In the genomic region with DNA sequence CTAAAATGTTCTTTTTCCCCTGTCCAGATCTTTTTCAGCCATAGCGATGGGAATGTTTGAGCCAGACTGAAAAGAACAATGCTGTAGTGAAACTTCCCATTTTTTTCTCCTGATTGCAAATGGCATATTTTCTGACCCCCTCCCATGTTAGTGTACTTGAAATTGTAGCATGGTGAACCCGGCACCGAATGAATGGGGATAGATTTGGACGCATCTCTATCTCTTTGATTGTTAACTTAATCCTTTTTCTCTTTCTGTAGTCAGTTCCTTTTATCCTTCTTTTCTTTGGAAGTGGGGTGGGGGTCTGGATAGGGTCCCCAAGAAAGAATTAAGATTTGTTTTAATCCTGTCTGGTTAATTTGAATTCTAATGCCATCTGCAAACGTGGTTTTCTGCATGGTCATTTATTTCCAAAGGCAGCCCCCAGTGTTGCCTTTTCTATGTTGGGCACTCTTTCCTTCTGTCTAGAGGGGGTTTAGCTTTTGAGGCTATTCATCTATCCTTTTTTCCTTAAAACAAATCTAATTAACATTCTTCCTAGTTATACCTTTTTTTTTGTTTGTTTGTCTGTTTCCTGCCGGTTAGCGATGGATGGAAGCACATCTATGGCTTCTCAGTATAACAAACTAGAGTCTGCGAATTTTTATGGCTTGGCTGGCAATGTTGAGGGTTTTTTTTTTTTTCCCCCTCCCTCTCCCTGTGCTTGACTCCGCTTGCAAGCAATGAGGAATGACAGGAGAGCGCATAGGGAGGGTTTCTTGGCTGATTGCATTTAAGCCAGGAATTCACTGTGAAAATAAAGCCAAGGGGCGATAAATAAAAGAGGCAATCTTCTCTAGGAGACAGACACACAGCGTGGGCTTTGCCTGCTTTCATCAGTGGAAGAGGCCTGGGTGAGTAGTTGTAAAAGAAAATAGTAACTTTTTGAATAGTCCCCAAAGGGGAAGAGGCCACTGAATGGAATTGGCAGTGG, we compare ENCODE assay signal across 8 cellular contexts. TPM values are rescaled to one million over a fixed set of nuclear protein-coding genes. Genes with fewer than 3 reads are reported as not detected.
A peak's percentile ranks its signal among the peaks of the same experiment; 100 is the strongest.
DNase-seq lines count a peak whose midpoint lies in the region; ATAC-seq and TF ChIP-seq lines count a peak whose summit lies in the region.

No MANE protein-coding gene starts in this region.

- H3K4ac ChIP-seq in IMR-90 (ENCODE audit: low read depth, low read length) = 0 out of 2 replicates have a peak overlapping the region, but pooled peaks have one; percentile 8

- no peak overlapping the region for H4K8ac ChIP-seq in IMR-90 (ENCODE audit: low read depth in 2 of 2, low read length in 2 of 2)

- H3K56ac ChIP-seq in IMR-90 (ENCODE audit: extremely low read depth, insufficient read depth, low read length) = peak overlapping the region; percentile 48

- H2BK5ac ChIP-seq in IMR-90 (ENCODE audit: low read depth, low read length, poor library complexity, severe bottlenecking) = peak overlapping the region; percentile 3

- H3K27ac ChIP-seq in IMR-90 (ENCODE audit: insufficient read depth, low read length) (peak overlapping the region; percentile 35; the same call in 1 of the 2 replicates), caudate nucleus (ENCODE audit: low read depth, low read length) (peak overlapping the region; percentile 78), mesodermal cell (ENCODE audit: low read depth, low read length, severe bottlenecking) (peak overlapping the region; percentile 33), uterus (peak overlapping the region; percentile 80 to 90)

- no peak overlapping the region for H2AK5ac ChIP-seq in IMR-90 (ENCODE audit: low read depth, low read length)

- peak overlapping the region; percentile 43 for H3K14ac ChIP-seq in IMR-90 (replicated peaks; ENCODE audit: low read depth, low read length)

- H2AK9ac ChIP-seq in IMR-90 (replicated peaks; ENCODE audit: low read depth, low read length, poor library complexity) = no peak overlapping the region

- DNase-seq in AG09309 (ENCODE audit: low read depth) (no peak), IMR-90 (peak; percentile 76), caudate nucleus (lab: John Stamatoyannopoulos, UW) (peak in 3 of 61 donors; percentile 13 to 22 (median 20)), uterus (peak in 1 of 2 donors; percentile 26), germinal center (ENCODE audit: low spot score) (no peak), NCI-H2196 (lab: John Stamatoyannopoulos, UW; ENCODE audit: unreplicated experiment) (no peak)

- peak overlapping the region; percentile 91 for H3K9ac ChIP-seq in IMR-90 (ENCODE audit: low read depth, low read length)

- TF ChIP-seq RAD21 in IMR-90 (IDR thresholded peaks at IDR 0.05; ENCODE audit: low read length) = no peak

- peaks cover under 1 to 39% of the 10 kb centered on the region in 2 experiments; a peak in 2 of 4 replicates for H3K79me1 ChIP-seq in IMR-90 (ENCODE audit: low read depth in 1 of 2, low read length in 2 of 2)

- dilution Hi-C loops in IMR-90 (cut with HindIII; ENCODE audit: low sequenced_read_pairs, unreplicated experiment) = no loop called here

- WGBS in IMR-90 (ENCODE audit: extremely low coverage in 2 of 2, insufficient read length in 1 of 2), 2 experiments = no CpG with 5 or more reads among the region's 12 CpGs
- WGBS in mesodermal cell (ENCODE audit: insufficient coverage in 2 of 2), 2 experiments = 10 to 18% methylated on average over 2 to 3 of the region's 12 CpGs

- TSS peak; percentile 46 for BruUV-seq in IMR-90 (replicated peaks; lab: Mats Ljungman, UMichigan)

- CTCF ChIA-PET in IMR-90 (lab: Yijun Ruan, JAX) = interaction anchor here (0.5 kb wide), 1 partner anchor 791 kb away, joined by 4 read pairs; no protein-coding TSS in a partner anchor

- H4K5ac ChIP-seq in IMR-90 (ENCODE audit: low read depth, low read length) = no peak overlapping the region

- no peak overlapping the region for H2AFZ ChIP-seq in IMR-90 (replicated peaks; ENCODE audit: low read length, poor library complexity)

- no peak overlapping the region for H4K91ac ChIP-seq in IMR-90 (ENCODE audit: insufficient read depth, low read depth, low read length)

- intact Hi-C loops in IMR-90 (cut with micrococcal nuclease) (loop anchor here (1.0 to 10.0 kb wide), 9 partner anchors 73 to 808 kb away; no protein-coding TSS in a partner anchor), uterus (cut with DNase I; ENCODE audit: low total_unique reads) (no loop called here)

- H3K4me2 ChIP-seq in IMR-90 (ENCODE audit: low read depth, low read length) = peak overlapping the region; percentile 84

- no peaks in the 10 kb centered on the region for H3K9me3 ChIP-seq in IMR-90 (ENCODE audit: control insufficient read depth, insufficient read depth, low read length)
- no peaks in the 10 kb centered on the region for H3K9me3 ChIP-seq in mesodermal cell (ENCODE audit: control insufficient read depth, low read length)
- H3K9me3 ChIP-seq in uterus = no peaks in the 10 kb centered on the region

- H3K27me3 ChIP-seq in IMR-90 (ENCODE audit: control insufficient read depth, insufficient read depth, low read length) (no peaks in the 10 kb centered on the region), uterus (no peaks in the 10 kb centered on the region)

- peaks cover 3% of the 10 kb centered on the region; the same call in 1 of the 2 replicates for H3K9me1 ChIP-seq in IMR-90 (ENCODE audit: insufficient read depth, low read length)

- TF ChIP-seq CTCF in AG09309 (IDR thresholded peaks at IDR 0.05; ENCODE audit: control insufficient read depth, insufficient read depth, low read depth, low read length, missing control alignments) (no peak), IMR-90 (conservative IDR thresholded peaks at IDR 0.05; ENCODE audit: low read depth, low read length) (no peak), uterus (IDR thresholded peaks at IDR 0.05) (no peak)

- TF ChIP-seq POLR2A in IMR-90 (IDR thresholded peaks at IDR 0.05; ENCODE audit: low read depth, low read length) (no peak; the same call in 1 of the 2 replicates), uterus (IDR thresholded peaks at IDR 0.05) (no peak)

- in situ Hi-C loops in IMR-90 (cut with MboI; ENCODE audit: low sequenced_read_pairs) = loop anchor here (25.0 kb wide), 1 partner anchor 478 kb away; no protein-coding TSS in a partner anchor

- peaks cover 2% of the 10 kb centered on the region; the same call in 1 of the 2 replicates for H3K36me3 ChIP-seq in IMR-90 (ENCODE audit: control insufficient read depth, insufficient read depth, low read length)
- peaks cover 17% of the 10 kb centered on the region for H3K36me3 ChIP-seq in mesodermal cell (ENCODE audit: control insufficient read depth, insufficient read depth, low read length)
- no peaks in the 10 kb centered on the region for H3K36me3 ChIP-seq in uterus

- H3K4me1 ChIP-seq in IMR-90 (ENCODE audit: control insufficient read depth, insufficient read depth, low read length) = peaks cover 3% of the 10 kb centered on the region
- peaks cover 9% of the 10 kb centered on the region for H3K4me1 ChIP-seq in mesodermal cell (ENCODE audit: control insufficient read depth, insufficient read depth, low read length, poor library complexity, severe bottlenecking)
- peaks cover 0 to 10% of the 10 kb centered on the region in 2 donors for H3K4me1 ChIP-seq in uterus

- 0 out of 2 replicates have a peak overlapping the region, but pooled peaks have one; percentile 12 for H3K18ac ChIP-seq in IMR-90 (ENCODE audit: low read depth, low read length)

- peak overlapping the region; percentile 46 for H3K23ac ChIP-seq in IMR-90 (ENCODE audit: low read depth, low read length)

- H2BK120ac ChIP-seq in IMR-90 (ENCODE audit: low read depth, low read length) = no peak overlapping the region

- peak overlapping the region; percentile 79 for H3K4me3 ChIP-seq in AG09309 (ENCODE audit: control insufficient read depth, low read depth, low read length)
- peak overlapping the region; percentile 96 for H3K4me3 ChIP-seq in IMR-90 (ENCODE audit: insufficient read depth, low read depth, low read length)
- H3K4me3 ChIP-seq in mesodermal cell (ENCODE audit: extremely low read depth, insufficient read depth, low read length, poor library complexity, severe bottlenecking) = peak overlapping the region; percentile 93
- peak overlapping the region; percentile 65 to 97 for H3K4me3 ChIP-seq in uterus

- H4K20me1 ChIP-seq in IMR-90 (ENCODE audit: insufficient read depth, low read length) = peaks cover 61% of the 10 kb centered on the region

- H2BK15ac ChIP-seq in IMR-90 (ENCODE audit: low read depth, low read length) = no peak overlapping the region

- no peak overlapping the region for H2BK20ac ChIP-seq in IMR-90 (ENCODE audit: low read depth, low read length)

- POLR2A ChIA-PET in IMR-90 (lab: Charles Lee; ENCODE audit: unreplicated experiment) = no interaction called here

- ATAC-seq in IMR-90 (ENCODE audit: low read depth) (no peak), GM19455 (IDR thresholded peaks at IDR 0.05; ENCODE audit: unreplicated experiment) (no peak)

TF ChIP-seq in IMR-90, 13 proteins besides CTCF, POLR2A, EP300 and RAD21:
- no peak for TF ChIP-seq FOS (IDR thresholded peaks at IDR 0.05; ENCODE audit: low read depth, low read length)
- no peak for TF ChIP-seq MAFK (IDR thresholded peaks at IDR 0.05; ENCODE audit: low read depth, low read length)
- no peak for TF ChIP-seq RFX5 (IDR thresholded peaks at IDR 0.05; ENCODE audit: low read depth, low read length)
- TF ChIP-seq SMC3 (IDR thresholded peaks at IDR 0.05; ENCODE audit: low read depth, low read length) = 0 out of 2 replicates have a peak, but pooled peaks have one; percentile 15
- TF ChIP-seq, protein P1, sequence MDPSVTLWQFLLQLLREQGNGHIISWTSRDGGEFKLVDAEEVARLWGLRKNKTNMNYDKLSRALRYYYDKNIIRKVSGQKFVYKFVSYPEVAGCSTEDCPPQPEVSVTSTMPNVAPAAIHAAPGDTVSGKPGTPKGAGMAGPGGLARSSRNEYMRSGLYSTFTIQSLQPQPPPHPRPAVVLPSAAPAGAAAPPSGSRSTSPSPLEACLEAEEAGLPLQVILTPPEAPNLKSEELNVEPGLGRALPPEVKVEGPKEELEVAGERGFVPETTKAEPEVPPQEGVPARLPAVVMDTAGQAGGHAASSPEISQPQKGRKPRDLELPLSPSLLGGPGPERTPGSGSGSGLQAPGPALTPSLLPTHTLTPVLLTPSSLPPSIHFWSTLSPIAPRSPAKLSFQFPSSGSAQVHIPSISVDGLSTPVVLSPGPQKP (IDR thresholded peaks at IDR 0.05; ENCODE audit: borderline replicate concordance, low read depth, low read length) = no peak
- TF ChIP-seq CEBPB (IDR thresholded peaks at IDR 0.05; ENCODE audit: low read depth, low read length) = 0 out of 2 replicates have a peak, but pooled peaks have one; percentile 4
TF ChIP-seq in IMR-90: peak in this region for 2.

RNA-seq across cellular contexts. Expression of a gene that starts 2.5 kb away (rescaled TPM):
- total RNA-seq in IMR-90 (2012; rRNA removed) (10.8 TPM in 2 replicates), uterus (10 to 100 TPM in 3 of 4 donors, 1 to 10 TPM in 1; 4.1 to 14.8 (median 11.1) TPM)
- 12.7 and 14.1 TPM in 2 replicates for polyA plus RNA-seq in IMR-90 (2012; rRNA removed)
- polyA plus RNA-seq in IMR-90 (2012; cell fraction: cytosol; rRNA removed) = 4.5 and 6.0 TPM in 2 replicates
- 31.9 and 56.3 TPM in 2 replicates for polyA plus RNA-seq in IMR-90 (2012; cell fraction: nucleus; rRNA removed; ENCODE audit: low replicate concordance)
- 28.0 TPM for polyA plus RNA-seq in mesodermal cell (2013, experiment 1 of 2)
- 24.4 TPM for polyA plus RNA-seq in mesodermal cell (2013, experiment 2 of 2)

Comparison
In these comparisons a context has a peak if more than half of its experiments do, and no peak if none do; other contexts are left out.
1. H3K27ac ChIP-seq: peak in every context shown above with its lines; median percentile 85 in uterus; 78 in caudate nucleus; 35 in IMR-90; 33 in mesodermal cell.